1 cellular context compared by ENCODE assay signal in the genomic region with DNA sequence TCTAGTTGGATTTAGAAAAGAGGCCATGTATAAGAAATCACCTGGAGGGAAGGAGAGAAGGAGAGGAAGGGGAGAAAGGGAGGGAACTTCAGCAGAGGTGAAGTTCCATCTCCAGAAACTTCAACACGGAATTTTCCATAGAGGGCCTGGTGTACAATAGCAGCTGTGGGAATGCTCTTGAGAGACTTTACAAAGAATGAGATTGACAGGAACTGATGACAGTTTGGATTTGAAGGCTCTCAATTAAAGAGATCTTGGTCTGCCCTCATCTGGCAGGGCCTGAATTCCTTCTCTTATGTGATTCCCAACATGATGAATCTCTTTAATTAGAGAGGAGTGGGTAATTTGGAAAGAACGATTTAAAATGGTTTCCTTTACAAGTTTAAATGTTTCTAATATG.
TF ChIP-seq lines count a peak whose summit lies in the region.

No MANE protein-coding gene starts in this region.

TF ChIP-seq in GM23338, 12 proteins besides CTCF, POLR2A, EP300 and RAD21 (continued from another document):
- no peak for TF ChIP-seq ETS1 (IDR thresholded peaks at IDR 0.05)
- no peak for TF ChIP-seq REST (IDR thresholded peaks at IDR 0.05; ENCODE audit: unreplicated experiment)
- TF ChIP-seq STAT1 (IDR thresholded peaks at IDR 0.05; ENCODE audit: unreplicated experiment): no peak
- no peak for TF ChIP-seq ZNF114 (CRISPR knock-in tag; IDR thresholded peaks at IDR 0.05)
- no peak for TF ChIP-seq CREB1 (CRISPR knock-in tag; IDR thresholded peaks at IDR 0.05; ENCODE audit: low read depth)
- no peak for TF ChIP-seq ZNF462 (CRISPR knock-in tag; IDR thresholded peaks at IDR 0.05)
- no peak for TF ChIP-seq NANOG (IDR thresholded peaks at IDR 0.05; ENCODE audit: borderline replicate concordance)
- TF ChIP-seq ZNF331 (CRISPR knock-in tag; IDR thresholded peaks at IDR 0.05; ENCODE audit: low read depth): no peak
- no peak for TF ChIP-seq POLR2AphosphoS5 (IDR thresholded peaks at IDR 0.05; ENCODE audit: low read depth)
- no peak for TF ChIP-seq JUNB (IDR thresholded peaks at IDR 0.05; ENCODE audit: unreplicated experiment)
